1 cellular context compared by ENCODE assay signal in the genomic region with DNA sequence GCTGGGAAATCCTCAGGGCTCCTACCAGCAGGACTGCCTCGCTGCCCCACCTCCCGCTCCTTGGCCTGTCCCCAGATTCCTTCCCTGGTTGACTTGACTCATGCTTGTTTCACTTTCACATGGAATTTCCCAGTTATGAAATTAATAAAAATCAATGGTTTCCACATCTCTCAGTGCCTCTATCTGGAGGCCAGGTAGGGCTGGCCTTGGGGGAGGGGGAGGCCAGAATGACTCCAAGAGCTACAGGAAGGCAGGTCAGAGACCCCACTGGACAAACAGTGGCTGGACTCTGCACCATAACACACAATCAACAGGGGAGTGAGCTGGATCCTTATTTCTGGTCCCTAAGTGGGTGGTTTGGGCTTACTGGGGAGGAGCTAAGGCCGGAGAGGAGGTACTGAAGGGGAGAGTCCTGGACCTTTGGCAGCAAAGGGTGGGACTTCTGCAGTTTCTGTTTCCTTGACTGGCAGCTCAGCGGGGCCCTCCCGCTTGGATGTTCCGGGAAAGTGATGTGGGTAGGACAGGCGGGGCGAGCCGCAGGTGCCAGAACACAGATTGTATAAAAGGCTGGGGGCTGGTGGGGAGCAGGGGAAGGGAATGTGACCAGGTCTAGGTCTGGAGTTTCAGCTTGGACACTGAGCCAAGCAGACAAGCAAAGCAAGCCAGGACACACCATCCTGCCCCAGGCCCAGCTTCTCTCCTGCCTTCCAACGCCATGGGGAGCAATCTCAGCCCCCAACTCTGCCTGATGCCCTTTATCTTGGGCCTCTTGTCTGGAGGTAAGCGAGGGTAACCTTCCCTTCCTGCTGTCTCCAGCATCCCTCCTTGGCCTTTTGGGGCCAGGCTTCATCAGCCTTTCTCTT.
TF ChIP-seq lines count a peak whose summit lies in the region.

Gene CFB, plus strand, starts transcription at position 589 of the 863 bp plus-strand sequence. Its CDS starts 127 bp downstream, at position 716.

TF ChIP-seq in HepG2, 621 proteins besides CTCF, POLR2A, EP300 and RAD21 (continued from another document and continues in another):
- peak; percentile 88; the same call in 1 of the 2 replicates for TF ChIP-seq ZNF232 (CRISPR knock-in tag; IDR thresholded peaks at IDR 0.05; ENCODE audit: borderline replicate concordance)
- peak; percentile 99 for TF ChIP-seq ZNF281 (CRISPR knock-in tag; IDR thresholded peaks at IDR 0.05; ENCODE audit: borderline replicate concordance)
- TF ChIP-seq ZNF263 (CRISPR knock-in tag; IDR thresholded peaks at IDR 0.05) = peak; percentile 69; the same call in 1 of the 2 replicates
- no peak for TF ChIP-seq ZNF678 (CRISPR knock-in tag; IDR thresholded peaks at IDR 0.05)
- peak; percentile 65; the same call in 1 of the 2 replicates for TF ChIP-seq MIER3 (CRISPR knock-in tag; IDR thresholded peaks at IDR 0.05; ENCODE audit: borderline replicate concordance)
- 0 out of 2 replicates have a peak, but pooled peaks have one; percentile 44 for TF ChIP-seq NCOA5 (CRISPR knock-in tag; IDR thresholded peaks at IDR 0.05)
- no peak for TF ChIP-seq ZNF589 (CRISPR knock-in tag; conservative IDR thresholded peaks at IDR 0.05)
- TF ChIP-seq ZNF574 (CRISPR knock-in tag; IDR thresholded peaks at IDR 0.05) = peak; percentile 73
- peak; percentile 62 for TF ChIP-seq SIX4 (CRISPR knock-in tag; IDR thresholded peaks at IDR 0.05)
- TF ChIP-seq, protein P1, sequence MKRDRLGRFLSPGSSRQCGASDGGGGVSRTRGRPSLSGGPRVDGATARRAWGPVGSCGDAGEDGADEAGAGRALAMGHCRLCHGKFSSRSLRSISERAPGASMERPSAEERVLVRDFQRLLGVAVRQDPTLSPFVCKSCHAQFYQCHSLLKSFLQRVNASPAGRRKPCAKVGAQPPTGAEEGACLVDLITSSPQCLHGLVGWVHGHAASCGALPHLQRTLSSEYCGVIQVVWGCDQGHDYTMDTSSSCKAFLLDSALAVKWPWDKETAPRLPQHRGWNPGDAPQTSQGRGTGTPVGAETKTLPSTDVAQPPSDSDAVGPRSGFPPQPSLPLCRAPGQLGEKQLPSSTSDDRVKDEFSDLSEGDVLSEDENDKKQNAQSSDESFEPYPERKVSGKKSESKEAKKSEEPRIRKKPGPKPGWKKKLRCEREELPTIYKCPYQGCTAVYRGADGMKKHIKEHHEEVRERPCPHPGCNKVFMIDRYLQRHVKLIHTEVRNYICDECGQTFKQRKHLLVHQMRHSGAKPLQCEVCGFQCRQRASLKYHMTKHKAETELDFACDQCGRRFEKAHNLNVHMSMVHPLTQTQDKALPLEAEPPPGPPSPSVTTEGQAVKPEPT (CRISPR knock-in tag; IDR thresholded peaks at IDR 0.05; ENCODE audit: low read depth) = peak; percentile 43; the same call in 1 of the 2 replicates
- no peak for TF ChIP-seq GLMP (CRISPR knock-in tag; IDR thresholded peaks at IDR 0.05; ENCODE audit: borderline replicate concordance)
- TF ChIP-seq ZNF709 (CRISPR knock-in tag; IDR thresholded peaks at IDR 0.05) = peak; percentile 7; the same call in 1 of the 2 replicates
- no peak for TF ChIP-seq ZFP82 (CRISPR knock-in tag; IDR thresholded peaks at IDR 0.05; ENCODE audit: borderline replicate concordance)
- TF ChIP-seq, protein P2, sequence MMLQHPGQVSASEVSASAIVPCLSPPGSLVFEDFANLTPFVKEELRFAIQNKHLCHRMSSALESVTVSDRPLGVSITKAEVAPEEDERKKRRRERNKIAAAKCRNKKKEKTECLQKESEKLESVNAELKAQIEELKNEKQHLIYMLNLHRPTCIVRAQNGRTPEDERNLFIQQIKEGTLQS (CRISPR knock-in tag; IDR thresholded peaks at IDR 0.05) = peak; percentile 60; the same call in 1 of the 2 replicates
- TF ChIP-seq SP5 (CRISPR knock-in tag; IDR thresholded peaks at IDR 0.05; ENCODE audit: borderline replicate concordance, low read depth) = peak; percentile 95
- TF ChIP-seq, protein P3, sequence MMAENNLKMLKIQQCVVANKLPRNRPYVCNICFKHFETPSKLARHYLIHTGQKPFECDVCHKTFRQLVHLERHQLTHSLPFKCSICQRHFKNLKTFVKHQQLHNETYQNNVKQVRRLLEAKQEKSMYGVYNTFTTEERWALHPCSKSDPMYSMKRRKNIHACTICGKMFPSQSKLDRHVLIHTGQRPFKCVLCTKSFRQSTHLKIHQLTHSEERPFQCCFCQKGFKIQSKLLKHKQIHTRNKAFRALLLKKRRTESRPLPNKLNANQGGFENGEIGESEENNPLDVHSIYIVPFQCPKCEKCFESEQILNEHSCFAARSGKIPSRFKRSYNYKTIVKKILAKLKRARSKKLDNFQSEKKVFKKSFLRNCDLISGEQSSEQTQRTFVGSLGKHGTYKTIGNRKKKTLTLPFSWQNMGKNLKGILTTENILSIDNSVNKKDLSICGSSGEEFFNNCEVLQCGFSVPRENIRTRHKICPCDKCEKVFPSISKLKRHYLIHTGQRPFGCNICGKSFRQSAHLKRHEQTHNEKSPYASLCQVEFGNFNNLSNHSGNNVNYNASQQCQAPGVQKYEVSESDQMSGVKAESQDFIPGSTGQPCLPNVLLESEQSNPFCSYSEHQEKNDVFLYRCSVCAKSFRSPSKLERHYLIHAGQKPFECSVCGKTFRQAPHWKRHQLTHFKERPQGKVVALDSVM (CRISPR knock-in tag; IDR thresholded peaks at IDR 0.05) = peak; percentile 100
- peak; percentile 78 for TF ChIP-seq THAP11 (CRISPR knock-in tag; IDR thresholded peaks at IDR 0.05)
- TF ChIP-seq MXD1 (CRISPR knock-in tag; IDR thresholded peaks at IDR 0.05) = peak; percentile 89; the same call in 1 of the 2 replicates
- TF ChIP-seq ZNF672 (CRISPR knock-in tag; IDR thresholded peaks at IDR 0.05) = no peak
- TF ChIP-seq DPF2 (CRISPR knock-in tag; IDR thresholded peaks at IDR 0.05; ENCODE audit: borderline replicate concordance, low read depth) = peak; percentile 76
- peak; percentile 63; the same call in 1 of the 2 replicates for TF ChIP-seq KMT2B (CRISPR knock-in tag; IDR thresholded peaks at IDR 0.05)
- peak; percentile 99; the same call in 1 of the 2 replicates for TF ChIP-seq ZNF567 (CRISPR knock-in tag; IDR thresholded peaks at IDR 0.05; ENCODE audit: borderline replicate concordance)
- peak; percentile 57; the same call in 1 of the 2 replicates for TF ChIP-seq ZNF816 (CRISPR knock-in tag; IDR thresholded peaks at IDR 0.05; ENCODE audit: borderline replicate concordance)
- no peak; the same call in 1 of the 2 replicates for TF ChIP-seq ZNF772 (CRISPR knock-in tag; IDR thresholded peaks at IDR 0.05)
- peak; percentile 95 for TF ChIP-seq ZSCAN21 (CRISPR knock-in tag; IDR thresholded peaks at IDR 0.05; ENCODE audit: borderline replicate concordance)
- peak; percentile 88 for TF ChIP-seq KLF6 (CRISPR knock-in tag; IDR thresholded peaks at IDR 0.05)
- no peak for TF ChIP-seq ZNF530 (CRISPR knock-in tag; IDR thresholded peaks at IDR 0.05; ENCODE audit: low read depth)
- TF ChIP-seq CBX2 (IDR thresholded peaks at IDR 0.05; ENCODE audit: low read depth, low read length) = no peak
- TF ChIP-seq CBX2 (CRISPR knock-in tag; IDR thresholded peaks at IDR 0.05; ENCODE audit: low read depth) = no peak
- peak; percentile 78 for TF ChIP-seq SKI (IDR thresholded peaks at IDR 0.05; ENCODE audit: partially characterized antibody)
- no peak for TF ChIP-seq RORA (CRISPR knock-in tag; IDR thresholded peaks at IDR 0.05)
- peak; percentile 66; the same call in 1 of the 2 replicates for TF ChIP-seq ZNF337 (CRISPR knock-in tag; IDR thresholded peaks at IDR 0.05; ENCODE audit: borderline replicate concordance, low read depth)
- peak; percentile 65; the same call in 1 of the 2 replicates for TF ChIP-seq KDM1A (CRISPR knock-in tag; IDR thresholded peaks at IDR 0.05)
- TF ChIP-seq ZNF33A (CRISPR knock-in tag; IDR thresholded peaks at IDR 0.05; ENCODE audit: borderline replicate concordance) = no peak
- TF ChIP-seq CENPT (CRISPR knock-in tag; IDR thresholded peaks at IDR 0.05; ENCODE audit: low read depth) = no peak
- TF ChIP-seq SMAD1 (CRISPR knock-in tag; IDR thresholded peaks at IDR 0.05; ENCODE audit: borderline replicate concordance, low read depth) = no peak; the same call in 1 of the 2 replicates
- no peak for TF ChIP-seq ZNF138 (CRISPR knock-in tag; IDR thresholded peaks at IDR 0.05; ENCODE audit: low read depth)
- peak; percentile 95 for TF ChIP-seq ZNF136 (CRISPR knock-in tag; IDR thresholded peaks at IDR 0.05; ENCODE audit: low read depth)
- peak; percentile 93; the same call in 1 of the 2 replicates for TF ChIP-seq ZFP36L1 (CRISPR knock-in tag; IDR thresholded peaks at IDR 0.05)
- peak; percentile 55 for TF ChIP-seq AGO2 (optimal IDR thresholded peaks at IDR 0.05; ENCODE audit: low read depth, low read length)
- TF ChIP-seq NFIB (CRISPR knock-in tag; IDR thresholded peaks at IDR 0.05; ENCODE audit: borderline replicate concordance) = no peak
- TF ChIP-seq ZNF572 (CRISPR knock-in tag; IDR thresholded peaks at IDR 0.05) = peak; percentile 70; the same call in 1 of the 2 replicates
- TF ChIP-seq GZF1 (CRISPR knock-in tag; IDR thresholded peaks at IDR 0.05) = no peak; the same call in 1 of the 2 replicates
- TF ChIP-seq TIGD3 (CRISPR knock-in tag; IDR thresholded peaks at IDR 0.05; ENCODE audit: borderline replicate concordance) = peak; percentile 71; the same call in 1 of the 2 replicates
- peak; percentile 85 for TF ChIP-seq GFI1 (CRISPR knock-in tag; IDR thresholded peaks at IDR 0.05; ENCODE audit: borderline replicate concordance)
- TF ChIP-seq, protein P4, sequence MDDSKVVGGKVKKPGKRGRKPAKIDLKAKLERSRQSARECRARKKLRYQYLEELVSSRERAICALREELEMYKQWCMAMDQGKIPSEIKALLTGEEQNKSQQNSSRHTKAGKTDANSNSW (CRISPR knock-in tag; IDR thresholded peaks at IDR 0.05; ENCODE audit: borderline replicate concordance) = peak; percentile 30; the same call in 1 of the 2 replicates
- peak; percentile 62; the same call in 1 of the 2 replicates for TF ChIP-seq RARG (CRISPR knock-in tag; IDR thresholded peaks at IDR 0.05; ENCODE audit: low read depth)
- TF ChIP-seq KDM2A (CRISPR knock-in tag; IDR thresholded peaks at IDR 0.05; ENCODE audit: borderline replicate concordance, low read depth) = peak; percentile 78; the same call in 1 of the 2 replicates
- TF ChIP-seq ZNF777 (CRISPR knock-in tag; IDR thresholded peaks at IDR 0.05) = peak; percentile 34; the same call in 1 of the 2 replicates
